18 cellular contexts compared by ENCODE assay signal in the genomic region with DNA sequence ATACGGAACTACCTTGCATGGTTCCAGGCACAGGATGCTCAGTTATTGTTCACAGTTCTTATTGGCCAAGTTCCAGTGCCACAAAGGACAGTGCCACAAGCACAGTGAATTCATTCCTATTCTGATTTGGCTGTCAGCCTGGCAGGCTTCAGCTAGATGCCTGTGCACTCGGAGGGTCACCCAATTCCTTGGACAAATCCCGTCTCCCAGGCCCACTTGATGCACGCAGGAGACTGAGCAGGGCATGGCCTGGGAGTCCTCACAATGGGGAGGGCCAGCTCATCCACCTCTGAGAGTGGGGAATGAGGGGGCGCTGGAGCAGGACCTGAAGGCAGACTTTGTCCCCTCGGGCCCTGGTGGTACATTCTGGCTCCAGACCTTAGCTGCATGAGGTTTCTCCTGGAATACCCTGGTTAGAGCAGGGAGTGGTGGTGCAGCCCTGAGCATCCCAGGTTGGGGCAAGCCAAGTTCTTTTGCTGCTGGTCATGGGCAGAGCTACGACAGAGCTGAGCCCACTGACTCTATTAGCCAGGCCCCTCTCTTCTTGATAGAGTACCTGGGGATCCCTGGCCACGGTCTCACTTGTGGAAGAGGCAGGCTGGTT. TPM values are rescaled to one million over a fixed set of nuclear protein-coding genes. Genes with fewer than 3 reads are reported as not detected.
A peak's percentile ranks its signal among the peaks of the same experiment; 100 is the strongest.
DNase-seq lines count a peak whose midpoint lies in the region; ATAC-seq and TF ChIP-seq lines count a peak whose summit lies in the region.
"Had no signal": no experiment of that assay in that cellular context is flagged by ENCODE, and none has a peak within 500 bp of the region (broad histone marks: within the 10 kb centered on the region; RNA-seq: fewer than 3 reads in every experiment).

No MANE protein-coding gene starts in this region.

- H3K4me3 Mint-ChIP-seq in activated naive CD4-positive, alpha-beta T cell treated with anti-CD3 and anti-CD28 coated beads, Interleukin-2, amount 50 U/mL, for 24 hours: no peak overlapping the region
- no peak overlapping the region for H3K4me3 Mint-ChIP-seq in activated naive CD4-positive, alpha-beta T cell treated with anti-CD3 and anti-CD28 coated beads, Interleukin-2, amount 10 ng/mL, durations not matched to agents 7 days and 5 days
- H3K4me3 Mint-ChIP-seq in nephron (no peak overlapping the region), type B pancreatic cell (no peak overlapping the region)
- no peak overlapping the region for H3K4me3 Mint-ChIP-seq in naive thymus-derived CD8-positive, alpha-beta T cell
- H3K4me3 Mint-ChIP-seq: central memory CD8-positive, alpha-beta T cell; T-helper 1 cell treated with Interleukin-12 subunit alpha and Interleukin-12 subunit beta and Interleukin-4 antibody, amounts not matched to agents 30 μg/mL and 1 μg/mL, for 36 hours had no signal

- ATAC-seq in naive thymus-derived CD8-positive, alpha-beta T cell: no peak

- POLR2A ChIA-PET in naive thymus-derived CD8-positive, alpha-beta T cell (lab: Charles Lee): interaction anchor here (0.6 kb wide), 1 partner anchor 9 kb away, joined by 5 read pairs; no protein-coding TSS in a partner anchor

- peaks cover 12% of the 10 kb centered on the region for H3K36me3 Mint-ChIP-seq in activated naive CD4-positive, alpha-beta T cell treated with anti-CD3 and anti-CD28 coated beads, Interleukin-2, amount 50 U/mL, for 24 hours
- peaks cover 59% of the 10 kb centered on the region for H3K36me3 Mint-ChIP-seq in activated naive CD4-positive, alpha-beta T cell treated with anti-CD3 and anti-CD28 coated beads, Interleukin-2, amount 10 ng/mL, durations not matched to agents 7 days and 5 days
- H3K36me3 Mint-ChIP-seq in nephron (ENCODE audit: low read depth) (no peaks in the 10 kb centered on the region), type B pancreatic cell (no peaks in the 10 kb centered on the region)
- peaks cover 0 to 97% (median 29%) of the 10 kb centered on the region in 3 donors for H3K36me3 Mint-ChIP-seq in naive thymus-derived CD8-positive, alpha-beta T cell

- H3K4me1 Mint-ChIP-seq in activated naive CD4-positive, alpha-beta T cell treated with anti-CD3 and anti-CD28 coated beads, Interleukin-2, amount 50 U/mL, for 24 hours: peaks cover 6% of the 10 kb centered on the region
- H3K4me1 Mint-ChIP-seq in activated naive CD4-positive, alpha-beta T cell treated with anti-CD3 and anti-CD28 coated beads, Interleukin-2, amount 10 ng/mL, durations not matched to agents 7 days and 5 days: no peaks in the 10 kb centered on the region
- H3K4me1 Mint-ChIP-seq in nephron (peaks cover 44% of the 10 kb centered on the region), type B pancreatic cell (ENCODE audit: unreplicated experiment) (peaks cover 16% of the 10 kb centered on the region)
- peaks cover 0 to 2% (median under 1%) of the 10 kb centered on the region in 4 donors for H3K4me1 Mint-ChIP-seq in naive thymus-derived CD8-positive, alpha-beta T cell
- H3K4me1 Mint-ChIP-seq: central memory CD8-positive, alpha-beta T cell had no signal

- intact Hi-C loops in dorsolateral prefrontal cortex (cut with DNase I): no loop called here

- TF ChIP-seq CTCF in dorsolateral prefrontal cortex (IDR thresholded peaks at IDR 0.05 in 54 of 56, conservative IDR thresholded peaks at IDR 0.05 in 2 of 56; ENCODE audit: low read depth in 1 of 56, partially characterized antibody in 56 of 56) (no peak), nephron (IDR thresholded peaks at IDR 0.05; ENCODE audit: unreplicated experiment in 3 of 3) (no peak), type B pancreatic cell (conservative IDR thresholded peaks at IDR 0.05) (no peak)

- peak overlapping the region; percentile 82 for H3K27ac Mint-ChIP-seq in activated naive CD4-positive, alpha-beta T cell treated with anti-CD3 and anti-CD28 coated beads, Interleukin-2, amount 50 U/mL, for 24 hours
- H3K27ac Mint-ChIP-seq in activated naive CD4-positive, alpha-beta T cell treated with anti-CD3 and anti-CD28 coated beads, Interleukin-2, amount 10 ng/mL, durations not matched to agents 7 days and 5 days: no peak overlapping the region
- H3K27ac Mint-ChIP-seq in nephron (peak overlapping the region; percentile 94 to 97 (median 95)), type B pancreatic cell (peak overlapping the region; percentile 85)
- H3K27ac Mint-ChIP-seq in naive thymus-derived CD8-positive, alpha-beta T cell: peak overlapping the region in 2 of 10 donors; percentile 22 to 73
- H3K27ac Mint-ChIP-seq: T-helper 1 cell treated with Interleukin-12 subunit alpha and Interleukin-12 subunit beta and Interleukin-4 antibody, amounts not matched to agents 30 μg/mL and 1 μg/mL, for 36 hours had no signal

- H3K27me3 Mint-ChIP-seq in activated naive CD4-positive, alpha-beta T cell treated with anti-CD3 and anti-CD28 coated beads, Interleukin-2, amount 50 U/mL, for 24 hours: no peaks in the 10 kb centered on the region
- H3K27me3 Mint-ChIP-seq in activated naive CD4-positive, alpha-beta T cell treated with anti-CD3 and anti-CD28 coated beads, Interleukin-2, amount 10 ng/mL, durations not matched to agents 7 days and 5 days: no peaks in the 10 kb centered on the region
- H3K27me3 Mint-ChIP-seq in nephron (ENCODE audit: low read depth): no peaks in the 10 kb centered on the region
- no peaks in the 10 kb centered on the region for H3K27me3 Mint-ChIP-seq in type B pancreatic cell
- H3K27me3 Mint-ChIP-seq in naive thymus-derived CD8-positive, alpha-beta T cell: no peaks in the 10 kb centered on the region
- H3K27me3 Mint-ChIP-seq: central memory CD8-positive, alpha-beta T cell had no signal

- H3K27ac ChIP-seq in dorsolateral prefrontal cortex: peak overlapping the region in 46 of 59 donors; percentile 23 to 92 (median 79)

- CTCF ChIA-PET in activated naive CD4-positive, alpha-beta T cell treated with anti-CD3 and anti-CD28 coated beads, Interleukin-2, amount 10 ng/mL, durations not matched to agents 7 days and 5 days (lab: Charles Lee): no interaction called here

- no peaks in the 10 kb centered on the region for H3K9me3 Mint-ChIP-seq in activated naive CD4-positive, alpha-beta T cell treated with anti-CD3 and anti-CD28 coated beads, Interleukin-2, amount 50 U/mL, for 24 hours
- H3K9me3 Mint-ChIP-seq in activated naive CD4-positive, alpha-beta T cell treated with anti-CD3 and anti-CD28 coated beads, Interleukin-2, amount 10 ng/mL, durations not matched to agents 7 days and 5 days: no peaks in the 10 kb centered on the region
- H3K9me3 Mint-ChIP-seq in nephron: peaks cover 3% of the 10 kb centered on the region
- H3K9me3 Mint-ChIP-seq in type B pancreatic cell: no peaks in the 10 kb centered on the region
- H3K9me3 Mint-ChIP-seq in naive thymus-derived CD8-positive, alpha-beta T cell: no peaks in the 10 kb centered on the region
- H3K9me3 Mint-ChIP-seq: activated T-helper 2 cell treated with anti-CD3 and anti-CD28 coated beads, Interferon-gamma antibody, Interleukin-2, Interleukin-4, amounts not matched to agents 10 μg/mL and 5 μg/mL and 100 μg/mL, durations not matched to agents 14 hours and 24 hours and 36 hours; central memory CD8-positive, alpha-beta T cell; T-helper 1 cell treated with Interleukin-12 subunit alpha and Interleukin-12 subunit beta and Interleukin-4 antibody, amounts not matched to agents 30 μg/mL and 1 μg/mL, for 36 hours had no signal

- no peaks in the 10 kb centered on the region for H3K27me3 ChIP-seq in dorsolateral prefrontal cortex

- DNase-seq in activated naive CD4-positive, alpha-beta T cell treated with anti-CD3 and anti-CD28 coated beads, Interleukin-2, amount 10 ng/mL, durations not matched to agents 7 days and 5 days: no peak
- DNase-seq in dorsolateral prefrontal cortex (no peak), type B pancreatic cell (ENCODE audit: extremely low spot score, unreplicated experiment) (no peak), DMS 273 treated with DMSO at 0.1 percent for 48 hours (lab: John Stamatoyannopoulos, UW) (no peak)
- DNase-seq in naive thymus-derived CD8-positive, alpha-beta T cell: no peak
- no peak for DNase-seq in stimulated activated CD4-positive, alpha-beta T cell treated with anti-CD3 and anti-CD28 coated beads, Interleukin-4, amount 100 ng/mL, for 4 hours
- DNase-seq: ACHN; activated CD4-positive, alpha-beta T cell treated with anti-CD3 and anti-CD28 coated beads for 48 hours; Caco-2; mucosa of descending colon; MV-4-11; NCI-H2227 treated with DMSO at 0.1 percent for 48 hours had no signal

- no peak overlapping the region for H3K4me3 ChIP-seq in dorsolateral prefrontal cortex
- H3K4me3 ChIP-seq: mucosa of descending colon had no signal

RNA-seq across cellular contexts. Expression of gene MIS12, which starts 41.4 kb away (rescaled TPM):
- total RNA-seq in dorsolateral prefrontal cortex (10 to 100 TPM in 113 of 120 experiments, 1 to 10 TPM in 7; 8.2 to 24.0 (median 13.7) TPM), type B pancreatic cell (ENCODE audit: low replicate concordance) (21.9 and 28.1 TPM in 2 replicates)
- total RNA-seq in naive thymus-derived CD8-positive, alpha-beta T cell: 10 to 100 TPM; 48.6 to 51.0 TPM
- polyA plus RNA-seq in naive thymus-derived CD8-positive, alpha-beta T cell: 10 to 100 TPM; 15.6 to 18.3 (median 16.6) TPM

RNA-seq across cellular contexts. Expression of gene DERL2, which starts 41.8 kb away (rescaled TPM):
- total RNA-seq in dorsolateral prefrontal cortex (10 to 100 TPM; 17.7 to 50.8 (median 30.9) TPM), type B pancreatic cell (ENCODE audit: low replicate concordance) (57.3 and 79.4 TPM in 2 replicates)
- total RNA-seq in naive thymus-derived CD8-positive, alpha-beta T cell: 10 to 100 TPM; 83.5 to 86.7 TPM
- polyA plus RNA-seq in naive thymus-derived CD8-positive, alpha-beta T cell: 10 to 100 TPM; 56.5 to 74.1 (median 57.5) TPM

RNA-seq across cellular contexts. Expression of gene NLRP1, which starts 56.6 kb away (rescaled TPM):
- 100 to 1,000 TPM in 119 of 120 experiments, 10 to 100 TPM in 1; 96.8 to 322 (median 204) TPM for total RNA-seq in dorsolateral prefrontal cortex
- total RNA-seq in type B pancreatic cell (ENCODE audit: low replicate concordance): 19.7 and 111 TPM in 2 replicates
- total RNA-seq in naive thymus-derived CD8-positive, alpha-beta T cell: 100 to 1,000 TPM; 354 to 370 TPM
- polyA plus RNA-seq in naive thymus-derived CD8-positive, alpha-beta T cell: 10 to 100 TPM; 18.4 to 47.9 (median 33.2) TPM
- total RNA-seq: HT-29 had no signal

RNA-seq across cellular contexts. Expression of gene DHX33, which starts 59.0 kb away (rescaled TPM):
- total RNA-seq in dorsolateral prefrontal cortex (10 to 100 TPM; 12.5 to 25.9 (median 18.5) TPM), type B pancreatic cell (ENCODE audit: low replicate concordance) (14.6 and 26.2 TPM in 2 replicates)
- total RNA-seq in naive thymus-derived CD8-positive, alpha-beta T cell: 10 to 100 TPM; 11.8 to 12.4 TPM
- under 1 TPM; 0.52 to 0.82 (median 0.56) TPM for polyA plus RNA-seq in naive thymus-derived CD8-positive, alpha-beta T cell
